8 cellular contexts compared by ENCODE assay signal in the genomic region with DNA sequence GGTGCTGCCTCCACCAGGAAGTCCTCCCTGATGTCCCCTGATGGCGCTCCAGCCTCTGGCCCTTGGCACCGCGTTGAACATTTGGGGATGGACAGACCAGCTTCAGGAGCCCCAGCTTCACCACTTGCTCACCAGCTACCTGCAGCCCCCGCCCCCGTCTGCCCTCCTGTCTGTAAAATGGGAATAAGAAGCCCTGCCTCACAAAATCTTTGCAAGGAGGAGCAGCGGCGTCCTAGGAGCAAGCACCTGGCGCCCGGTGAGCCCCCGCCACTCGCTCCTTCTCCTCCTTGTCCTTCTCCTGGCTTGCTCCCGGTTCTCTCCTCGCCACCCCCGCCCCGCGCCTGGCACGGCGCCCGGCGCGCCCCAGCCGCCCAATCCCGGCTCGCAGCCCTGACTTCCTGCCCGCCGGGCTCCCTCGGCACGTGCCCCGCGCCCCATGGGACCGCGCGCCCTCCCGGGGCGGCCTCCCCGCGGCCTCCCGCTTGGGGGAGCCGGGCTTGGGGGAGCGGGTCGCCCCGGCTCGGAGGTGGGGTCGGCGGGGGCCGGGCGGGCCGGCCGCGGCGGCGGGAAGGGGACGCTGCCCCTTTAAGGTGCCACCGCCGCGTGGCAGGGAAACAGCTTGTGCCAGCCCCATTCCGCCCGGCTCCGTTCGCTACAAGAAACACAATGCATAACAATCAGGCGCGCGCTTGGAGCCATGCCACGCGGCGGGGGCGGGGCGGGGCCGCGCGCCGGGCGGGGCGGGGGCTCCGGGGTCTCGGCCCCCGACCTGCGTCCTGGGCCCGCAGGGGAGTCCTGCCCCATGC. TPM values are rescaled to one million over a fixed set of nuclear protein-coding genes. Genes with fewer than 3 reads are reported as not detected.
DNase-seq lines count a peak whose midpoint lies in the region; ATAC-seq, FAIRE-seq and TF ChIP-seq lines count a peak whose summit lies in the region.

No MANE protein-coding gene starts in this region.

- H3K27ac ChIP-seq in endothelial cell of umbilical vein (ENCODE audit: insufficient read depth, low read depth, low read length) (no peak overlapping the region), suprapubic skin (peak overlapping the region; percentile 70)

- H3K4me1 ChIP-seq in HAP-1 (peaks cover 9% of the 10 kb centered on the region), endothelial cell of umbilical vein (ENCODE audit: control insufficient read depth, extremely low read depth, insufficient read depth, low read length) (peaks cover 10% of the 10 kb centered on the region), suprapubic skin (peaks cover 19% of the 10 kb centered on the region)

- H3K27me3 ChIP-seq in HAP-1 (ENCODE audit: low read depth) (no peaks in the 10 kb centered on the region), endothelial cell of umbilical vein (ENCODE audit: control insufficient read depth in 2 of 2, insufficient read depth in 2 of 2, low read length in 2 of 2) (peaks cover 3 to 8% of the 10 kb centered on the region in 2 experiments), suprapubic skin (peaks cover 7% of the 10 kb centered on the region)

- CTCF ChIA-PET in activated CD8-positive, alpha-beta memory T cell treated with anti-CD3 and anti-CD28 coated beads, Interleukin-2, amount 10 ng/mL, durations not matched to agents 7 days and 5 days (lab: Charles Lee) = interaction anchor here (2.3 to 13.1 kb wide), 3 partner anchors 17 to 69 kb away, joined by 7 to 300 read pairs (median 108); a partner anchor contains a TSS
- CTCF ChIA-PET in endothelial cell of umbilical vein (lab: Charles Lee) = interaction anchor here (5.0 to 5.8 kb wide), 3 partner anchors 34 to 67 kb away, joined by 114 to 291 read pairs (median 164); a partner anchor contains a TSS

- H3K9me3 ChIP-seq in HAP-1 (no peaks in the 10 kb centered on the region), endothelial cell of umbilical vein (replicated peaks; ENCODE audit: control insufficient read depth, insufficient read depth, low read length) (no peaks in the 10 kb centered on the region), suprapubic skin (no peaks in the 10 kb centered on the region)

- no peak overlapping the region for H3K27ac Mint-ChIP-seq in activated CD8-positive, alpha-beta memory T cell treated with anti-CD3 and anti-CD28 coated beads, Interleukin-2, amount 10 ng/mL, durations not matched to agents 7 days and 5 days

- peak; percentile 82 for FAIRE-seq in endothelial cell of umbilical vein (lab: Jason Lieb, UNC)

- H3K9me1 ChIP-seq in endothelial cell of umbilical vein (replicated peaks; ENCODE audit: control insufficient read depth, extremely low read depth, insufficient read depth, low read length) = no peaks in the 10 kb centered on the region

- H3K4me1 Mint-ChIP-seq in activated CD8-positive, alpha-beta memory T cell treated with anti-CD3 and anti-CD28 coated beads, Interleukin-2, amount 10 ng/mL, durations not matched to agents 7 days and 5 days = peaks cover 9% of the 10 kb centered on the region

- no peaks in the 10 kb centered on the region for H3K9me3 Mint-ChIP-seq in activated CD8-positive, alpha-beta memory T cell treated with anti-CD3 and anti-CD28 coated beads, Interleukin-2, amount 10 ng/mL, durations not matched to agents 7 days and 5 days (ENCODE audit: low read depth)

- POLR2A ChIA-PET in endothelial cell of umbilical vein (lab: Charles Lee) = no interaction called here

- intact Hi-C loops in endothelial cell of umbilical vein (cut with micrococcal nuclease) = no loop called here

- no CpG with 5 or more reads among the region's 79 CpGs for WGBS in suprapubic skin

- TF ChIP-seq POLR2A in endothelial cell of umbilical vein (IDR thresholded peaks at IDR 0.05; ENCODE audit: low read depth, low read length) = no peak
- no peak for TF ChIP-seq POLR2A in suprapubic skin (IDR thresholded peaks at IDR 0.05)

- peak; percentile 74 for DNase-seq in AG08395 (ENCODE audit: low spot score)
- peak; percentile 34 to 77 for DNase-seq in HAP-1 (ENCODE audit: low spot score in 2 of 2)
- peak; percentile 87 for DNase-seq in NCI-H69 (lab: John Stamatoyannopoulos, UW)
- DNase-seq in activated CD8-positive, alpha-beta memory T cell treated with anti-CD3 and anti-CD28 coated beads, Interleukin-2, amount 10 ng/mL, durations not matched to agents 7 days and 5 days = no peak
- DNase-seq in endothelial cell of umbilical vein (ENCODE audit: low read depth, low spot score) = peak; percentile 47
- peak; percentile 59 for DNase-seq in myocyte (ENCODE audit: low read depth)
- no peak for DNase-seq in suprapubic skin (ENCODE audit: low spot score in 2 of 2)

- in situ Hi-C loops in HAP-1 (cut with MboI; ENCODE audit: low sequenced_read_pairs) = no loop called here

- H3K79me2 ChIP-seq in endothelial cell of umbilical vein (ENCODE audit: control insufficient read depth, insufficient read depth, low read length) = no peaks in the 10 kb centered on the region

- H3K27me3 Mint-ChIP-seq in activated CD8-positive, alpha-beta memory T cell treated with anti-CD3 and anti-CD28 coated beads, Interleukin-2, amount 10 ng/mL, durations not matched to agents 7 days and 5 days = peaks cover 54% of the 10 kb centered on the region

- H3K4me3 Mint-ChIP-seq in activated CD8-positive, alpha-beta memory T cell treated with anti-CD3 and anti-CD28 coated beads, Interleukin-2, amount 10 ng/mL, durations not matched to agents 7 days and 5 days = peak overlapping the region; percentile 48

- ATAC-seq in activated CD8-positive, alpha-beta memory T cell treated with anti-CD3 and anti-CD28 coated beads, Interleukin-2, amount 10 ng/mL, durations not matched to agents 7 days and 5 days = peak; percentile 20
- no peak for ATAC-seq in GM18502 (IDR thresholded peaks at IDR 0.05; ENCODE audit: poor library complexity, unreplicated experiment)

- no peaks in the 10 kb centered on the region for H3K36me3 Mint-ChIP-seq in activated CD8-positive, alpha-beta memory T cell treated with anti-CD3 and anti-CD28 coated beads, Interleukin-2, amount 10 ng/mL, durations not matched to agents 7 days and 5 days

- BruUV-seq in endothelial cell of umbilical vein (replicated peaks; lab: Mats Ljungman, UMichigan) = no TSS peak

- H3K36me3 ChIP-seq in HAP-1 (replicated peaks) (no peaks in the 10 kb centered on the region), endothelial cell of umbilical vein (ENCODE audit: control insufficient read depth in 2 of 2, extremely low read depth in 1 of 2, insufficient read depth in 2 of 2, low read length in 2 of 2) (no peaks in the 10 kb centered on the region), suprapubic skin (no peaks in the 10 kb centered on the region)

- dilution Hi-C loops in endothelial cell of umbilical vein (cut with MboI; ENCODE audit: extremely low pct_ligation_motif_present, low sequenced_read_pairs) = no loop called here

- H3K4me3 ChIP-seq in HAP-1 = peak overlapping the region; percentile 27
- H3K4me3 ChIP-seq in endothelial cell of umbilical vein (replicated peaks in 1 of 3; ENCODE audit: insufficient read depth in 1 of 3, low read depth in 1 of 3, low read length in 3 of 3) = peak overlapping the region in 2 of 3 experiments; percentile 20 to 50
- H3K4me3 ChIP-seq in suprapubic skin = peak overlapping the region; percentile 74

- H3K4me2 ChIP-seq in endothelial cell of umbilical vein (ENCODE audit: insufficient read depth, low read length) = peak overlapping the region; percentile 44

- peak overlapping the region; percentile 67 for H2AFZ ChIP-seq in endothelial cell of umbilical vein (ENCODE audit: low read depth, low read length)

- TF ChIP-seq CTCF in endothelial cell of umbilical vein (IDR thresholded peaks at IDR 0.05; ENCODE audit: extremely low read depth in 1 of 2, insufficient read depth in 1 of 2, low read depth in 1 of 2, low read length in 2 of 2) (no peak), suprapubic skin (IDR thresholded peaks at IDR 0.05) (no peak)

- no peak for TF ChIP-seq EP300 in suprapubic skin (IDR thresholded peaks at IDR 0.05)

- peak overlapping the region; percentile 49 for H3K9ac ChIP-seq in endothelial cell of umbilical vein (replicated peaks; ENCODE audit: extremely low read depth, insufficient read depth, low read length)

- H4K20me1 ChIP-seq in endothelial cell of umbilical vein (replicated peaks; ENCODE audit: control insufficient read depth, extremely low read depth, insufficient read depth, low read length) = no peaks in the 10 kb centered on the region

RNA-seq across cellular contexts. Expression of a gene that starts 9.1 kb away (rescaled TPM):
- total RNA-seq in activated CD8-positive, alpha-beta memory T cell treated with anti-CD3 and anti-CD28 coated beads, Interleukin-2, amount 10 ng/mL, durations not matched to agents 7 days and 5 days = not detected
- total RNA-seq in endothelial cell of umbilical vein (not detected in 2 replicates), myocyte (not detected in 2 replicates), suprapubic skin (100 to 1,000 TPM in 1 of 4 donors, 10 to 100 TPM in 3; 43.7 to 112 (median 70.4) TPM)
- polyA plus RNA-seq in endothelial cell of umbilical vein = not detected in 2 replicates
- polyA plus RNA-seq in endothelial cell of umbilical vein (2011; cell fraction: cytosol; rRNA removed) = not detected in 2 replicates
- polyA plus RNA-seq in endothelial cell of umbilical vein (2011; cell fraction: nucleus; rRNA removed) = not detected in 2 replicates
- polyA plus RNA-seq in endothelial cell of umbilical vein (2012) = not detected in 2 replicates
- polyA minus RNA-seq in endothelial cell of umbilical vein = not detected in 2 replicates
- polyA minus RNA-seq in endothelial cell of umbilical vein (2011; cell fraction: cytosol; rRNA and poly(A)+ RNA removed) = not detected
- not detected in 2 replicates for polyA minus RNA-seq in endothelial cell of umbilical vein (2011; cell fraction: nucleus; rRNA and poly(A)+ RNA removed)
- not detected for polyA plus RNA-seq in myocyte (2012)

RNA-seq across cellular contexts. Expression of a gene that starts 9.9 kb away (rescaled TPM):
- not detected for total RNA-seq in activated CD8-positive, alpha-beta memory T cell treated with anti-CD3 and anti-CD28 coated beads, Interleukin-2, amount 10 ng/mL, durations not matched to agents 7 days and 5 days
- total RNA-seq in endothelial cell of umbilical vein (not detected in 2 replicates), myocyte (0.05 TPM in 1 of 2 replicates, not detected in the other), suprapubic skin (not detected)
- not detected in 2 replicates for polyA plus RNA-seq in endothelial cell of umbilical vein
- polyA plus RNA-seq in endothelial cell of umbilical vein (2011; cell fraction: cytosol; rRNA removed) = not detected in 2 replicates
- not detected in 2 replicates for polyA plus RNA-seq in endothelial cell of umbilical vein (2011; cell fraction: nucleus; rRNA removed)
- not detected in 2 replicates for polyA plus RNA-seq in endothelial cell of umbilical vein (2012)
- polyA minus RNA-seq in endothelial cell of umbilical vein = not detected in 2 replicates
- polyA minus RNA-seq in endothelial cell of umbilical vein (2011; cell fraction: cytosol; rRNA and poly(A)+ RNA removed) = not detected
- polyA minus RNA-seq in endothelial cell of umbilical vein (2011; cell fraction: nucleus; rRNA and poly(A)+ RNA removed) = not detected in 2 replicates
- 0.01 TPM for polyA plus RNA-seq in myocyte (2012)

RNA-seq across cellular contexts. Expression of a gene that starts 19.3 kb away (rescaled TPM):
- 10 to 100 TPM; 70.5 to 75.7 TPM for total RNA-seq in activated CD8-positive, alpha-beta memory T cell treated with anti-CD3 and anti-CD28 coated beads, Interleukin-2, amount 10 ng/mL, durations not matched to agents 7 days and 5 days
- total RNA-seq in endothelial cell of umbilical vein (48.9 and 51.0 TPM in 2 replicates), myocyte (34.9 and 36.9 TPM in 2 replicates), suprapubic skin (100 to 1,000 TPM in 2 of 4 donors, 10 to 100 TPM in 2; 51.7 to 156 (median 83.9) TPM)
- polyA plus RNA-seq in endothelial cell of umbilical vein = 75.7 and 102 TPM in 2 replicates
- polyA plus RNA-seq in endothelial cell of umbilical vein (2011; cell fraction: cytosol; rRNA removed) = 59.8 and 64.7 TPM in 2 replicates
- 197 and 251 TPM in 2 replicates for polyA plus RNA-seq in endothelial cell of umbilical vein (2011; cell fraction: nucleus; rRNA removed)
- 42.1 and 55.4 TPM in 2 replicates for polyA plus RNA-seq in endothelial cell of umbilical vein (2012)
- polyA minus RNA-seq in endothelial cell of umbilical vein = 77.4 and 91.7 TPM in 2 replicates
- polyA minus RNA-seq in endothelial cell of umbilical vein (2011; cell fraction: cytosol; rRNA and poly(A)+ RNA removed) = 25.9 TPM
- 40.4 and 56.2 TPM in 2 replicates for polyA minus RNA-seq in endothelial cell of umbilical vein (2011; cell fraction: nucleus; rRNA and poly(A)+ RNA removed)
- 55.8 TPM for polyA plus RNA-seq in myocyte (2012)

RNA-seq across cellular contexts. Expression of a gene that starts 47.5 kb away (rescaled TPM):
- total RNA-seq in activated CD8-positive, alpha-beta memory T cell treated with anti-CD3 and anti-CD28 coated beads, Interleukin-2, amount 10 ng/mL, durations not matched to agents 7 days and 5 days = 1 to 10 TPM; 1.1 to 1.3 TPM
- total RNA-seq in endothelial cell of umbilical vein = 0.78 and 0.93 TPM in 2 replicates
- polyA plus RNA-seq in endothelial cell of umbilical vein = 0.46 and 0.51 TPM in 2 replicates
- polyA plus RNA-seq in endothelial cell of umbilical vein (2011; cell fraction: cytosol; rRNA removed) = 0.18 TPM in 1 of 2 replicates, not detected in the other
- polyA plus RNA-seq in endothelial cell of umbilical vein (2011; cell fraction: nucleus; rRNA removed) = 2.8 and 5.0 TPM in 2 replicates
- 0.29 and 1.3 TPM in 2 replicates for polyA plus RNA-seq in endothelial cell of umbilical vein (2012)
- polyA minus RNA-seq in endothelial cell of umbilical vein = 0.45 and 1.3 TPM in 2 replicates
- polyA minus RNA-seq in endothelial cell of umbilical vein (2011; cell fraction: cytosol; rRNA and poly(A)+ RNA removed) = 1.0 TPM
- 1.1 and 1.8 TPM in 2 replicates for polyA minus RNA-seq in endothelial cell of umbilical vein (2011; cell fraction: nucleus; rRNA and poly(A)+ RNA removed)
- total RNA-seq in myocyte = 10.1 and 23.1 TPM in 2 replicates
- polyA plus RNA-seq in myocyte (2012) = 3.4 TPM
- total RNA-seq in suprapubic skin = 1 to 10 TPM in 2 of 4 donors, under 1 TPM in 1, not detected in 1; 0.57 to 2.4 (median 1.1) TPM

RNA-seq across cellular contexts. Expression of a gene that starts 50.6 kb away (rescaled TPM):
- not detected for total RNA-seq in activated CD8-positive, alpha-beta memory T cell treated with anti-CD3 and anti-CD28 coated beads, Interleukin-2, amount 10 ng/mL, durations not matched to agents 7 days and 5 days
- total RNA-seq in endothelial cell of umbilical vein (not detected in 2 replicates), myocyte (0.96 and 1.7 TPM in 2 replicates), suprapubic skin (1 to 10 TPM in 2 of 4 donors, under 1 TPM in 2; 0.53 to 1.6 (median 1.1) TPM)
- 0.11 and 0.35 TPM in 2 replicates for polyA plus RNA-seq in endothelial cell of umbilical vein
- not detected in 2 replicates for polyA plus RNA-seq in endothelial cell of umbilical vein (2011; cell fraction: cytosol; rRNA removed)
- 0.13 and 0.22 TPM in 2 replicates for polyA plus RNA-seq in endothelial cell of umbilical vein (2011; cell fraction: nucleus; rRNA removed)
- polyA plus RNA-seq in endothelial cell of umbilical vein (2012) = not detected in 2 replicates
- not detected in 2 replicates for polyA minus RNA-seq in endothelial cell of umbilical vein
- not detected for polyA minus RNA-seq in endothelial cell of umbilical vein (2011; cell fraction: cytosol; rRNA and poly(A)+ RNA removed)
- polyA minus RNA-seq in endothelial cell of umbilical vein (2011; cell fraction: nucleus; rRNA and poly(A)+ RNA removed) = not detected in 2 replicates
- polyA plus RNA-seq in myocyte (2012) = 0.26 TPM

Comparison
In these comparisons a context has a peak if more than half of its experiments do, and no peak if none do; other contexts are left out.
1. DNase-seq: peak in AG08395 (single experiment), HAP-1 (2 of 2), NCI-H69 (single experiment), endothelial cell of umbilical vein (single experiment) and myocyte (single experiment); none in activated CD8-positive, alpha-beta memory T cell treated with anti-CD3 and anti-CD28 coated beads, Interleukin-2, amount 10 ng/mL, durations not matched to agents 7 days and 5 days (single experiment) and suprapubic skin (0 of 2).
2. RNA of a gene that starts 9.1 kb away (total RNA-seq): 43.7 to 112 TPM in suprapubic skin; not detected in myocyte, not detected in activated CD8-positive, alpha-beta memory T cell treated with anti-CD3 and anti-CD28 coated beads, Interleukin-2, amount 10 ng/mL, durations not matched to agents 7 days and 5 days and not detected in endothelial cell of umbilical vein; every median in the first group is over 10 times any median in the second.
3. Peak in every context shown above with its lines, with median percentiles within 50 percentile points of each other: H3K4me3 ChIP-seq.